Comparison of ENCODE assay signal across 23 cellular contexts in the genomic region with DNA sequence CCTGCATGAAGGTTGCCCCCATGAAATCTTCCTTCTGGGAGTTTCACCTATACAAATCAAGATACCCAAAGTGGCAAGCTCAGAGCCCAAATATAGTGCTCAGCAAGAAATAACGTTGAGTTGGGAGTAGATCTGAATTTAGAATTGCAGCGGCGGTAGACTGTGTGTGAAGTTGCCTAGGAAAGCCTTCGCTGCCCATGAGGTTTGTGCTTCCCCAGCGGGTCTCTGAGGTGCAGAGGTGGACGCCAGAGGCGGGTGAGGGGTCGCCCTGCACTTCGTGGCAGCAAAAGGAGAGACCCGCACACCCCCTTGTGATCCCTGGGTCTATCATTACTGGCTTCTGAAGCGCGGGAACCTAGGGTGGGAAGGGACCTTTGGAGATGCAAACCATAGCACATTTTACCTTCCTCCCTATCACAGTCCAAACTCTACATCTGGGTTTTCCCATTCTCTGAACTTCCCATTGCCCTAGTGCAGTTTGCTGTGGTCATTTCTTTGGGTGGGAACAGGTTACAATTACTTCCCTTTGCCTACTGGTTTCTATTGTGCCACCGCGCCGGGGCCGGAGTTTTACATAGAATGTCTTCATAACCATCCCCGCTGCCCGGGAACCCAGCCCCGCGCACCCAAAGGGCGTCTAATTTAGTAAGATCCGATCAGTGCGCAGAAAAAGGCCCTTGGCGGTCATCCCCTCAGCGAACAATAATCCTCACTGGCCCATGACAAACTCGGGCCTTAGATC. TPM values are rescaled to one million over a fixed set of nuclear protein-coding genes. Genes with fewer than 3 reads are reported as not detected.
A peak's percentile ranks its signal among the peaks of the same experiment; 100 is the strongest.
DNase-seq lines count a peak whose midpoint lies in the region; ATAC-seq and TF ChIP-seq lines count a peak whose summit lies in the region.
"Had no signal": no experiment of that assay in that cellular context is flagged by ENCODE, and none has a peak within 500 bp of the region (broad histone marks: within the 10 kb centered on the region; RNA-seq: fewer than 3 reads in every experiment).

No MANE protein-coding gene starts in this region.

- no peak overlapping the region for H3K27ac Mint-ChIP-seq in endodermal cell
- H3K27ac Mint-ChIP-seq: activated B cell treated with CpG ODN at 0.5 μM for 24 hours; activated naive CD4-positive, alpha-beta T cell treated with anti-CD3 and anti-CD28 coated beads, Interleukin-2, amount 10 ng/mL, durations not matched to agents 7 days and 5 days had no signal

- no peak overlapping the region for H3K23ac ChIP-seq in mesendoderm (ENCODE audit: low read length)

- H3K4me2 ChIP-seq in osteoblast (ENCODE audit: insufficient read depth, low read length) (peak overlapping the region; percentile 97), mesendoderm (ENCODE audit: low read length) (no peak overlapping the region)

- H2BK15ac ChIP-seq in mesendoderm (replicated peaks; ENCODE audit: low read depth): no peak overlapping the region

- H3K9ac ChIP-seq in HUES48 (ENCODE audit: low read depth, low read length) (no peak overlapping the region), endodermal cell (ENCODE audit: extremely low read depth, low read length, poor library complexity, severe bottlenecking) (no peak overlapping the region), mesendoderm (ENCODE audit: low read length) (no peak overlapping the region)

- H3K4me3 Mint-ChIP-seq in endodermal cell: peak overlapping the region; percentile 38
- H3K4me3 Mint-ChIP-seq: activated B cell treated with CpG ODN at 0.5 μM for 24 hours; activated naive CD4-positive, alpha-beta T cell treated with anti-CD3 and anti-CD28 coated beads, Interleukin-2, amount 10 ng/mL, durations not matched to agents 7 days and 5 days; activated T-cell treated with anti-CD3 and anti-CD28 coated beads, Interleukin-2, amount 50 U/mL, for 4 hours had no signal

- H2AFZ ChIP-seq in osteoblast (ENCODE audit: low read length): peak overlapping the region; percentile 10

- peaks cover 3% of the 10 kb centered on the region for H4K20me1 ChIP-seq in osteoblast (ENCODE audit: insufficient read depth, low read length)

- H3K4me1 Mint-ChIP-seq in endodermal cell: peaks cover 34% of the 10 kb centered on the region

- H3K9me3 Mint-ChIP-seq in endodermal cell: no peaks in the 10 kb centered on the region

- H3K4me3 ChIP-seq in AG10803 (ENCODE audit: low read length) (peak overlapping the region; percentile 70), HUES48 (ENCODE audit: low read depth, low read length) (peak overlapping the region; percentile 9; the same call in 1 of the 2 replicates), endodermal cell (ENCODE audit: low read length) (no peak overlapping the region), osteoblast (ENCODE audit: insufficient read depth, low read length) (peak overlapping the region; percentile 81), lower lobe of right lung (no peak overlapping the region), mesendoderm (ENCODE audit: low read length) (no peak overlapping the region)
- H3K4me3 ChIP-seq: ascending aorta, heart right ventricle, ovary had no signal

- no peak overlapping the region for H4K5ac ChIP-seq in mesendoderm (ENCODE audit: low read length)

- no peak overlapping the region for H3K27ac ChIP-seq in HUES48 (ENCODE audit: low read depth, low read length)
- H3K27ac ChIP-seq in endodermal cell (ENCODE audit: low read depth, low read length): no peak overlapping the region
- H3K27ac ChIP-seq in osteoblast (ENCODE audit: low read depth, low read length): peak overlapping the region; percentile 85
- H3K27ac ChIP-seq in lower lobe of right lung: no peak overlapping the region
- H3K27ac ChIP-seq in mesendoderm (ENCODE audit: low read depth, low read length): no peak overlapping the region
- H3K27ac ChIP-seq: ascending aorta, heart right ventricle, ovary had no signal

- no peaks in the 10 kb centered on the region for H3K36me3 ChIP-seq in HUES48 (ENCODE audit: control insufficient read depth, insufficient read depth, low read length)
- H3K36me3 ChIP-seq in endodermal cell (ENCODE audit: control insufficient read depth, insufficient read depth, low read length): no peaks in the 10 kb centered on the region
- no peaks in the 10 kb centered on the region for H3K36me3 ChIP-seq in osteoblast (ENCODE audit: insufficient read depth, low read length)
- H3K36me3 ChIP-seq in lower lobe of right lung: no peaks in the 10 kb centered on the region
- no peaks in the 10 kb centered on the region for H3K36me3 ChIP-seq in mesendoderm (ENCODE audit: control insufficient read depth, insufficient read depth, low read length)
- H3K36me3 ChIP-seq: ascending aorta, heart right ventricle, ovary had no signal

- no peak overlapping the region for H4K8ac ChIP-seq in mesendoderm (ENCODE audit: low read depth, low read length)

- WGBS in endodermal cell (ENCODE audit: insufficient coverage in 1 of 2, insufficient read length in 1 of 2), 2 experiments: 56 to 88% methylated on average over 19 to 26 of the region's 26 CpGs
- no CpG with 5 or more reads among the region's 26 CpGs for WGBS in mesendoderm (ENCODE audit: extremely low coverage, insufficient coverage, low lambda C conversion rate)

- H3K4me1 ChIP-seq in HUES48 (ENCODE audit: control insufficient read depth, insufficient read depth, low read length): peaks cover 32% of the 10 kb centered on the region
- H3K4me1 ChIP-seq in endodermal cell (ENCODE audit: control insufficient read depth, insufficient read depth, low read length): peaks cover 2% of the 10 kb centered on the region
- peaks cover 17% of the 10 kb centered on the region for H3K4me1 ChIP-seq in osteoblast (ENCODE audit: insufficient read depth, low read length)
- peaks cover 28% of the 10 kb centered on the region for H3K4me1 ChIP-seq in lower lobe of right lung
- peaks cover 5% of the 10 kb centered on the region for H3K4me1 ChIP-seq in mesendoderm (ENCODE audit: control insufficient read depth, low read depth, low read length)

- intact Hi-C loops in lower lobe of right lung (cut with DNase I) (no loop called here), Right ventricle myocardium inferior (cut with DNase I) (loop anchor here (2.0 kb wide), 1 partner anchor 56 kb away; no protein-coding TSS in a partner anchor)

- no peak overlapping the region for H3K56ac ChIP-seq in mesendoderm (ENCODE audit: low read length)

- H3K27me3 ChIP-seq in HUES48 (ENCODE audit: control insufficient read depth, insufficient read depth, low read length): peaks cover 100% of the 10 kb centered on the region
- H3K27me3 ChIP-seq in endodermal cell (ENCODE audit: control insufficient read depth, insufficient read depth, low read length, poor library complexity, severe bottlenecking): peaks cover 100% of the 10 kb centered on the region
- H3K27me3 ChIP-seq in osteoblast (ENCODE audit: insufficient read depth, low read length): no peaks in the 10 kb centered on the region
- peaks cover 99% of the 10 kb centered on the region for H3K27me3 ChIP-seq in lower lobe of right lung (ENCODE audit: low read depth)
- peaks cover 82% of the 10 kb centered on the region for H3K27me3 ChIP-seq in mesendoderm (ENCODE audit: insufficient read depth, low read length, poor library complexity)

- H2BK5ac ChIP-seq in mesendoderm (ENCODE audit: low read length): no peak overlapping the region

- H3K18ac ChIP-seq in mesendoderm (ENCODE audit: low read length): no peak overlapping the region

- no peaks in the 10 kb centered on the region for H3K9me3 ChIP-seq in HUES48 (ENCODE audit: control insufficient read depth, insufficient read depth, low read length)
- no peaks in the 10 kb centered on the region for H3K9me3 ChIP-seq in endodermal cell (ENCODE audit: control insufficient read depth, low read length)
- H3K9me3 ChIP-seq in osteoblast (ENCODE audit: low read depth, low read length): no peaks in the 10 kb centered on the region
- H3K9me3 ChIP-seq in lower lobe of right lung: no peaks in the 10 kb centered on the region
- H3K9me3 ChIP-seq: ascending aorta, heart right ventricle, ovary had no signal

- TF ChIP-seq CTCF in AG10803 (conservative IDR thresholded peaks at IDR 0.05; ENCODE audit: low read length): no peak
- TF ChIP-seq CTCF in endodermal cell (conservative IDR thresholded peaks at IDR 0.05): no peak
- TF ChIP-seq CTCF in osteoblast (IDR thresholded peaks at IDR 0.05; ENCODE audit: extremely low read depth, low read depth, low read length): no peak
- TF ChIP-seq CTCF in lower lobe of right lung (IDR thresholded peaks at IDR 0.05): no peak

- DNase-seq in AG10803 (ENCODE audit: low read depth): no peak
- DNase-seq in endodermal cell: no peak
- DNase-seq in osteoblast (ENCODE audit: insufficient read length, low spot score, missing footprints): no peak
- no peak for DNase-seq in NCI-H1105 (lab: John Stamatoyannopoulos, UW)
- DNase-seq in lower lobe of right lung: no peak
- no peak for DNase-seq in Right ventricle myocardium inferior (ENCODE audit: missing footprints)
- DNase-seq in mesendoderm: no peak
- DNase-seq: activated B cell treated with CpG ODN at 0.5 μM for 24 hours; activated naive CD4-positive, alpha-beta T cell treated with anti-CD3 and anti-CD28 coated beads, Interleukin-2, amount 10 ng/mL, durations not matched to agents 7 days and 5 days; activated T-cell treated with anti-CD3 and anti-CD28 coated beads, Interleukin-2, amount 50 U/mL, for 4 hours; DMS 273 treated with DMSO at 0.1 percent for 48 hours; heart right ventricle; left ventricle myocardium superior; NCI-H1092; NCI-H2081; NCI-H446 treated with DMSO at 0.1 percent for 48 hours; NK-92 treated with Interleukin-12 subunit alpha and Interleukin-12 subunit beta, amount 100 ng/mL, for 24 hours; ovary had no signal

- H3K79me2 ChIP-seq in osteoblast (ENCODE audit: insufficient read depth, low read length): peaks cover 97% of the 10 kb centered on the region
- no peaks in the 10 kb centered on the region for H3K79me2 ChIP-seq in mesendoderm (ENCODE audit: control insufficient read depth, insufficient read depth, low read length)

- ATAC-seq in lower lobe of right lung (no peak), Right ventricle myocardium inferior (no peak)
- ATAC-seq: activated T-cell treated with anti-CD3 and anti-CD28 coated beads, Interleukin-2, amount 50 U/mL, for 4 hours; heart right ventricle; left ventricle myocardium superior; Panc1; sciatic nerve had no signal

- no peak overlapping the region for H3K4ac ChIP-seq in mesendoderm (ENCODE audit: low read depth, low read length)

- H3K79me1 ChIP-seq in mesendoderm (ENCODE audit: low read length): no peaks in the 10 kb centered on the region

- no peak overlapping the region for H2AK5ac ChIP-seq in mesendoderm (ENCODE audit: low read length)

- no peaks in the 10 kb centered on the region for H3K36me3 Mint-ChIP-seq in endodermal cell (ENCODE audit: low read depth)

- peaks cover 100% of the 10 kb centered on the region for H3K27me3 Mint-ChIP-seq in endodermal cell (ENCODE audit: insufficient read depth)

- H2BK120ac ChIP-seq in mesendoderm (ENCODE audit: low read depth, low read length): no peak overlapping the region

RNA-seq across cellular contexts. Expression of a gene that starts 5.2 kb away (rescaled TPM):
- total RNA-seq in endodermal cell: under 1 TPM in 1 of 2 donors, not detected in 1; 0.09 TPM
- polyA plus RNA-seq in endodermal cell (2013, experiment 1 of 2): 3.6 TPM
- polyA plus RNA-seq in endodermal cell (2013, experiment 2 of 2): 2.9 TPM
- total RNA-seq in osteoblast: 38.0 and 44.5 TPM in 2 replicates
- 0.15 TPM for total RNA-seq in lower lobe of right lung
- total RNA-seq in Right ventricle myocardium inferior: 0.43 TPM
- polyA plus RNA-seq in mesendoderm (2013, experiment 1 of 2): 0.14 TPM
- polyA plus RNA-seq in mesendoderm (2013, experiment 2 of 2): 0.14 TPM
- total RNA-seq: activated T-cell treated with anti-CD3 and anti-CD28 coated beads, Interleukin-2, amount 50 U/mL, for 4 hours had no signal
- polyA plus RNA-seq: AG04450 had no signal

Comparison
In these comparisons a context has a peak if more than half of its experiments do, and no peak if none do; other contexts are left out.
1. H3K4me3 ChIP-seq: peak in AG10803 (single experiment), HUES48 (single experiment) and osteoblast (single experiment); none in endodermal cell (single experiment), lower lobe of right lung (single experiment) and mesendoderm (single experiment).
2. RNA of a gene that starts 5.2 kb away (total RNA-seq): 38.0 to 44.5 TPM in osteoblast; 0.43 TPM in Right ventricle myocardium inferior (single experiment), 0.15 TPM in lower lobe of right lung (single experiment) and 0.09 TPM in endodermal cell; every median in the first group is over 10 times any median in the second.